In the genomic region with DNA sequence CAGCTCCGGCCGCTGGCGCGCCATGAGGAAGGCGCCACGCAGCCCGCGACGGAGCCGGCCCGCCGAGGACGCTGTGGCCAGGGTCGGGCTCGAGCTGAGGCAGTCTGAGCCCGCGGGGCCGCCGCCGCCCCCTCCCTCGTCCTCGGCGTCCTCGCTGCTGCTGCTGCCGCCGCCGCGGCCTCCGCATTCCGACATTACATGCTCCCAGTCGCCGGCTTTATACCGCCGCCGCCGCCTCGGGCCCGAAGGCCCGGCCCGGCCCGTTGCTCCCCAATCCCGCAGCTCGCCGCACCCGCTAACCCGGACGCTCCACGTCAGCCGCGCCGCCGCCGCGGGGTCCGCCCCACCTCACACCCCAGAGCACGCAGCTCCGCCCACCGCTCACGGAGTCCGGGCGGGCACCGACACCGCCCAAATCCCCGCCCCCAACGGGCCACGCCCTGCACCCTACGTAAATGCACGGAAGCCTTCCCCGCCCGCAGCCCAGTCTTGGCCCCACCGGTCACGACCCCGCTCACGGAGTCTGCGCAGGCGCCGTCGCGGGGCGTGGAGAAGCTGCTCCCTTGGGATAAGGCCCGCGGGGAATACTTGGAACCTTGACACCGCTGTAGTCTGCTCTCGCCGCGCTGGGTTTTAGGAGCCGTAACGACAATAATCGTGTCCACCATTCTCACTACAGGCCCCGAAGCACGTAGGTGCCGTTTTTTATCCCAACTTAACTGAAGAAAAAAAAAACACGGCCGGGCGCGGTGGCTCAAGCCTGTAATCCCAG, we compare ENCODE assay signal across 1 cellular context.
A peak's percentile ranks its signal among the peaks of the same experiment; 100 is the strongest.
TF ChIP-seq lines count a peak whose summit lies in the region.

A gene with protein sequence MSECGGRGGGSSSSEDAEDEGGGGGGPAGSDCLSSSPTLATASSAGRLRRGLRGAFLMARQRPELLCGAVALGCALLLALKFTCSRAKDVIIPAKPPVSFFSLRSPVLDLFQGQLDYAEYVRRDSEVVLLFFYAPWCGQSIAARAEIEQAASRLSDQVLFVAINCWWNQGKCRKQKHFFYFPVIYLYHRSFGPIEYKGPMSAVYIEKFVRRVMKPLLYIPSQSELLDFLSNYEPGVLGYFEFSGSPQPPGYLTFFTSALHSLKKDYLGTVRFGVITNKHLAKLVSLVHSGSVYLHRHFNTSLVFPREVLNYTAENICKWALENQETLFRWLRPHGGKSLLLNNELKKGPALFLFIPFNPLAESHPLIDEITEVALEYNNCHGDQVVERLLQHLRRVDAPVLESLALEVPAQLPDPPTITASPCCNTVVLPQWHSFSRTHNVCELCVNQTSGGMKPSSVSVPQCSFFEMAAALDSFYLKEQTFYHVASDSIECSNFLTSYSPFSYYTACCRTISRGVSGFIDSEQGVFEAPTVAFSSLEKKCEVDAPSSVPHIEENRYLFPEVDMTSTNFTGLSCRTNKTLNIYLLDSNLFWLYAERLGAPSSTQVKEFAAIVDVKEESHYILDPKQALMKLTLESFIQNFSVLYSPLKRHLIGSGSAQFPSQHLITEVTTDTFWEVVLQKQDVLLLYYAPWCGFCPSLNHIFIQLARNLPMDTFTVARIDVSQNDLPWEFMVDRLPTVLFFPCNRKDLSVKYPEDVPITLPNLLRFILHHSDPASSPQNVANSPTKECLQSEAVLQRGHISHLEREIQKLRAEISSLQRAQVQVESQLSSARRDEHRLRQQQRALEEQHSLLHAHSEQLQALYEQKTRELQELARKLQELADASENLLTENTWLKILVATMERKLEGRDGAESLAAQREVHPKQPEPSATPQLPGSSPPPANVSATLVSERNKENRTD (minus strand): TSS at position 322 of the 772 bp plus-strand sequence. CDS start 127 bp downstream, at position 195.

TF ChIP-seq in GM12878, 131 proteins besides CTCF, POLR2A, EP300 and RAD21 (continued from another document):
- TF ChIP-seq NKRF (conservative IDR thresholded peaks at IDR 0.05), result peak; percentile 95
- TF ChIP-seq SMAD5 (IDR thresholded peaks at IDR 0.05; ENCODE audit: low read depth), result no peak
- TF ChIP-seq JUND (IDR thresholded peaks at IDR 0.05; ENCODE audit: low read depth, low read length), result no peak
- TF ChIP-seq FOXM1 (IDR thresholded peaks at IDR 0.05; ENCODE audit: low read depth, low read length), result no peak
- no peak for TF ChIP-seq NR2C2 (IDR thresholded peaks at IDR 0.05; ENCODE audit: borderline replicate concordance, control insufficient read depth, insufficient read length, low read depth)
- TF ChIP-seq MXI1 (IDR thresholded peaks at IDR 0.05; ENCODE audit: low read depth, low read length), result peak; percentile 29; the same call in 1 of the 2 replicates
- TF ChIP-seq SUPT20H (IDR thresholded peaks at IDR 0.05; ENCODE audit: borderline replicate concordance, control insufficient read depth, low read depth, low read length), result no peak
- no peak; the same call in 1 of the 2 replicates for TF ChIP-seq STAT1 (conservative IDR thresholded peaks at IDR 0.05)
- TF ChIP-seq MEF2B (IDR thresholded peaks at IDR 0.05; ENCODE audit: partially characterized antibody, poor library complexity, severe bottlenecking), result peak; percentile 100
- no peak for TF ChIP-seq CHD1 (IDR thresholded peaks at IDR 0.05; ENCODE audit: low read depth, low read length)
- no peak for TF ChIP-seq ESRRA (IDR thresholded peaks at IDR 0.05; ENCODE audit: low read length)
- 0 out of 2 replicates have a peak, but pooled peaks have one; percentile 64 for TF ChIP-seq PAX5 (IDR thresholded peaks at IDR 0.05; ENCODE audit: borderline replicate concordance, low read depth, low read length)
- TF ChIP-seq, protein P1, sequence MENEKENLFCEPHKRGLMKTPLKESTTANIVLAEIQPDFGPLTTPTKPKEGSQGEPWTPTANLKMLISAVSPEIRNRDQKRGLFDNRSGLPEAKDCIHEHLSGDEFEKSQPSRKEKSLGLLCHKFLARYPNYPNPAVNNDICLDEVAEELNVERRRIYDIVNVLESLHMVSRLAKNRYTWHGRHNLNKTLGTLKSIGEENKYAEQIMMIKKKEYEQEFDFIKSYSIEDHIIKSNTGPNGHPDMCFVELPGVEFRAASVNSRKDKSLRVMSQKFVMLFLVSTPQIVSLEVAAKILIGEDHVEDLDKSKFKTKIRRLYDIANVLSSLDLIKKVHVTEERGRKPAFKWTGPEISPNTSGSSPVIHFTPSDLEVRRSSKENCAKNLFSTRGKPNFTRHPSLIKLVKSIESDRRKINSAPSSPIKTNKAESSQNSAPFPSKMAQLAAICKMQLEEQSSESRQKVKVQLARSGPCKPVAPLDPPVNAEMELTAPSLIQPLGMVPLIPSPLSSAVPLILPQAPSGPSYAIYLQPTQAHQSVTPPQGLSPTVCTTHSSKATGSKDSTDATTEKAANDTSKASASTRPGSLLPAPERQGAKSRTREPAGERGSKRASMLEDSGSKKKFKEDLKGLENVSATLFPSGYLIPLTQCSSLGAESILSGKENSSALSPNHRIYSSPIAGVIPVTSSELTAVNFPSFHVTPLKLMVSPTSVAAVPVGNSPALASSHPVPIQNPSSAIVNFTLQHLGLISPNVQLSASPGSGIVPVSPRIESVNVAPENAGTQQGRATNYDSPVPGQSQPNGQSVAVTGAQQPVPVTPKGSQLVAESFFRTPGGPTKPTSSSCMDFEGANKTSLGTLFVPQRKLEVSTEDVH (IDR thresholded peaks at IDR 0.05; ENCODE audit: low read depth, partially characterized antibody), result no peak
- TF ChIP-seq, protein P2, sequence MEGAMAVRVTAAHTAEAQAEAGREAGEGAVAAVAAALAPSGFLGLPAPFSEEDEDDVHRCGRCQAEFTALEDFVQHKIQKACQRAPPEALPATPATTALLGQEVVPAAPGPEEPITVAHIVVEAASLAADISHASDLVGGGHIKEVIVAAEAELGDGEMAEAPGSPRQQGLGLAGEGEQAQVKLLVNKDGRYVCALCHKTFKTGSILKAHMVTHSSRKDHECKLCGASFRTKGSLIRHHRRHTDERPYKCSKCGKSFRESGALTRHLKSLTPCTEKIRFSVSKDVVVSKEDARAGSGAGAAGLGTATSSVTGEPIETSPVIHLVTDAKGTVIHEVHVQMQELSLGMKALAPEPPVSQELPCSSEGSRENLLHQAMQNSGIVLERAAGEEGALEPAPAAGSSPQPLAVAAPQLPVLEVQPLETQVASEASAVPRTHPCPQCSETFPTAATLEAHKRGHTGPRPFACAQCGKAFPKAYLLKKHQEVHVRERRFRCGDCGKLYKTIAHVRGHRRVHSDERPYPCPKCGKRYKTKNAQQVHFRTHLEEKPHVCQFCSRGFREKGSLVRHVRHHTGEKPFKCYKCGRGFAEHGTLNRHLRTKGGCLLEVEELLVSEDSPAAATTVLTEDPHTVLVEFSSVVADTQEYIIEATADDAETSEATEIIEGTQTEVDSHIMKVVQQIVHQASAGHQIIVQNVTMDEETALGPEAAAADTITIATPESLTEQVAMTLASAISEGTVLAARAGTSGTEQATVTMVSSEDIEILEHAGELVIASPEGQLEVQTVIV (IDR thresholded peaks at IDR 0.05; ENCODE audit: borderline replicate concordance, partially characterized antibody), result no peak
- TF ChIP-seq, protein P3, sequence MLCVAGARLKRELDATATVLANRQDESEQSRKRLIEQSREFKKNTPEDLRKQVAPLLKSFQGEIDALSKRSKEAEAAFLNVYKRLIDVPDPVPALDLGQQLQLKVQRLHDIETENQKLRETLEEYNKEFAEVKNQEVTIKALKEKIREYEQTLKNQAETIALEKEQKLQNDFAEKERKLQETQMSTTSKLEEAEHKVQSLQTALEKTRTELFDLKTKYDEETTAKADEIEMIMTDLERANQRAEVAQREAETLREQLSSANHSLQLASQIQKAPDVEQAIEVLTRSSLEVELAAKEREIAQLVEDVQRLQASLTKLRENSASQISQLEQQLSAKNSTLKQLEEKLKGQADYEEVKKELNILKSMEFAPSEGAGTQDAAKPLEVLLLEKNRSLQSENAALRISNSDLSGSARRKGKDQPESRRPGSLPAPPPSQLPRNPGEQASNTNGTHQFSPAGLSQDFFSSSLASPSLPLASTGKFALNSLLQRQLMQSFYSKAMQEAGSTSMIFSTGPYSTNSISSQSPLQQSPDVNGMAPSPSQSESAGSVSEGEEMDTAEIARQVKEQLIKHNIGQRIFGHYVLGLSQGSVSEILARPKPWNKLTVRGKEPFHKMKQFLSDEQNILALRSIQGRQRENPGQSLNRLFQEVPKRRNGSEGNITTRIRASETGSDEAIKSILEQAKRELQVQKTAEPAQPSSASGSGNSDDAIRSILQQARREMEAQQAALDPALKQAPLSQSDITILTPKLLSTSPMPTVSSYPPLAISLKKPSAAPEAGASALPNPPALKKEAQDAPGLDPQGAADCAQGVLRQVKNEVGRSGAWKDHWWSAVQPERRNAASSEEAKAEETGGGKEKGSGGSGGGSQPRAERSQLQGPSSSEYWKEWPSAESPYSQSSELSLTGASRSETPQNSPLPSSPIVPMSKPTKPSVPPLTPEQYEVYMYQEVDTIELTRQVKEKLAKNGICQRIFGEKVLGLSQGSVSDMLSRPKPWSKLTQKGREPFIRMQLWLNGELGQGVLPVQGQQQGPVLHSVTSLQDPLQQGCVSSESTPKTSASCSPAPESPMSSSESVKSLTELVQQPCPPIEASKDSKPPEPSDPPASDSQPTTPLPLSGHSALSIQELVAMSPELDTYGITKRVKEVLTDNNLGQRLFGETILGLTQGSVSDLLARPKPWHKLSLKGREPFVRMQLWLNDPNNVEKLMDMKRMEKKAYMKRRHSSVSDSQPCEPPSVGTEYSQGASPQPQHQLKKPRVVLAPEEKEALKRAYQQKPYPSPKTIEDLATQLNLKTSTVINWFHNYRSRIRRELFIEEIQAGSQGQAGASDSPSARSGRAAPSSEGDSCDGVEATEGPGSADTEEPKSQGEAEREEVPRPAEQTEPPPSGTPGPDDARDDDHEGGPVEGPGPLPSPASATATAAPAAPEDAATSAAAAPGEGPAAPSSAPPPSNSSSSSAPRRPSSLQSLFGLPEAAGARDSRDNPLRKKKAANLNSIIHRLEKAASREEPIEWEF (IDR thresholded peaks at IDR 0.05; ENCODE audit: insufficient replicate concordance, low read depth, low read length), result peak; percentile 68
- no peak for TF ChIP-seq JUNB (IDR thresholded peaks at IDR 0.05)
- TF ChIP-seq, protein P4, sequence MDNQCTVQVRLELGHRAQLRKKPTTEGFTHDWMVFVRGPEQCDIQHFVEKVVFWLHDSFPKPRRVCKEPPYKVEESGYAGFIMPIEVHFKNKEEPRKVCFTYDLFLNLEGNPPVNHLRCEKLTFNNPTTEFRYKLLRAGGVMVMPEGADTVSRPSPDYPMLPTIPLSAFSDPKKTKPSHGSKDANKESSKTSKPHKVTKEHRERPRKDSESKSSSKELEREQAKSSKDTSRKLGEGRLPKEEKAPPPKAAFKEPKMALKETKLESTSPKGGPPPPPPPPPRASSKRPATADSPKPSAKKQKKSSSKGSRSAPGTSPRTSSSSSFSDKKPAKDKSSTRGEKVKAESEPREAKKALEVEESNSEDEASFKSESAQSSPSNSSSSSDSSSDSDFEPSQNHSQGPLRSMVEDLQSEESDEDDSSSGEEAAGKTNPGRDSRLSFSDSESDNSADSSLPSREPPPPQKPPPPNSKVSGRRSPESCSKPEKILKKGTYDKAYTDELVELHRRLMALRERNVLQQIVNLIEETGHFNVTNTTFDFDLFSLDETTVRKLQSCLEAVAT (IDR thresholded peaks at IDR 0.05), result no peak; the same call in 1 of the 2 replicates
- no peak for TF ChIP-seq TBL1XR1 (IDR thresholded peaks at IDR 0.05; ENCODE audit: low read depth, low read length)
- TF ChIP-seq PKNOX1 (IDR thresholded peaks at IDR 0.05), result no peak
- no peak for TF ChIP-seq IRF4 (IDR thresholded peaks at IDR 0.05; ENCODE audit: low read depth, low read length)
- no peak for TF ChIP-seq SMC3 (IDR thresholded peaks at IDR 0.05; ENCODE audit: borderline replicate concordance, low read length)
- no peak for TF ChIP-seq MEF2A (IDR thresholded peaks at IDR 0.05; ENCODE audit: insufficient read depth, low read depth, low read length)
- no peak for TF ChIP-seq STAT3 (IDR thresholded peaks at IDR 0.05; ENCODE audit: low read depth, low read length)
- no peak for TF ChIP-seq ASH2L (IDR thresholded peaks at IDR 0.05; ENCODE audit: borderline replicate concordance, low read depth)
- TF ChIP-seq GATAD2B (conservative IDR thresholded peaks at IDR 0.05; ENCODE audit: low read depth), result peak; percentile 88
- no peak for TF ChIP-seq CBX5 (IDR thresholded peaks at IDR 0.05; ENCODE audit: low read depth)
